In genomic region chr17:39222866-39223834, GRCh38 we compare ENCODE assay signal across 22 cellular contexts. TPM values are rescaled to one million over a fixed set of nuclear protein-coding genes. Genes with fewer than 3 reads are reported as not detected.
DNase-seq lines count a peak whose midpoint lies in the region; ATAC-seq, FAIRE-seq and TF ChIP-seq lines count a peak whose summit lies in the region.
"Had no signal": no experiment of that assay in that cellular context is flagged by ENCODE, and none has a peak within 500 bp of the region (broad histone marks: within the 10 kb centered on the region; RNA-seq: fewer than 3 reads in every experiment).

No MANE protein-coding gene starts in this region.

- no peak for TF ChIP-seq EP300 in A549 (IDR thresholded peaks at IDR 0.05)

- 66% methylated on average over 9 of the region's 9 CpGs for WGBS in A549 (ENCODE audit: missing lambda C conversion rate)

- H3K4me1 ChIP-seq in A549 (peaks cover 23% of the 10 kb centered on the region), neural progenitor cell (peaks cover 12% of the 10 kb centered on the region), right atrium auricular region (peaks cover 0 to 21% of the 10 kb centered on the region in 2 donors)

- peaks cover 10% of the 10 kb centered on the region for H4K20me1 ChIP-seq in neural progenitor cell (ENCODE audit: low read depth)

- H3K27me3 Mint-ChIP-seq in effector memory CD8-positive, alpha-beta T cell = peaks cover 27 to 74% of the 10 kb centered on the region in 2 donors
- peaks cover 41% of the 10 kb centered on the region for H3K27me3 Mint-ChIP-seq in neural progenitor cell (ENCODE audit: insufficient read depth, low read depth)

- no peak for TF ChIP-seq RAD21 in A549 (conservative IDR thresholded peaks at IDR 0.05 in 1 of 2, IDR thresholded peaks at IDR 0.05 in 1 of 2)

- POLR2A ChIA-PET in A549 (lab: Yijun Ruan, JAX) = interaction anchor here (0.8 kb wide), 1 partner anchor 12 kb away, joined by 4 read pairs; no protein-coding TSS in a partner anchor

- no peak overlapping the region for H3K9ac ChIP-seq in neural progenitor cell

- peak; percentile 19 to 21; a peak in 4 of 6 replicates for ATAC-seq in A549
- no peak for ATAC-seq in effector memory CD8-positive, alpha-beta T cell (replicated peaks)

- no peak for DNase-seq in A549 (ENCODE audit: low read depth in 1 of 2, low spot score in 1 of 2)
- DNase-seq in M059J (ENCODE audit: low read depth) = peak; percentile 55
- DNase-seq in effector memory CD8-positive, alpha-beta T cell = no peak
- DNase-seq in neural progenitor cell (ENCODE audit: low spot score) = no peak
- no peak for DNase-seq in effector CD8-positive, alpha-beta T cell (lab: John Stamatoyannopoulos, UW)
- DNase-seq in right atrium auricular region (ENCODE audit: low spot score) = no peak
- no peak for DNase-seq in coronary artery (ENCODE audit: low spot score)
- no peak for DNase-seq in NCI-H2029 treated with DMSO at 0.1 percent for 48 hours (lab: John Stamatoyannopoulos, UW)
- DNase-seq: amniotic stem cell, cerebellar nuclear complex, DND-41, kidney, mesendoderm, NCI-H524 treated with DMSO at 0.1 percent for 48 hours, OCI-M1, SIG-M5, sigmoid colon, stomach had no signal

- H3K4me3 ChIP-seq in A549 (no peak overlapping the region), neural progenitor cell (no peak overlapping the region), right atrium auricular region (no peak overlapping the region), coronary artery (no peak overlapping the region)
- H3K4me3 ChIP-seq: sigmoid colon, stomach had no signal

- no peaks in the 10 kb centered on the region for H3K79me2 ChIP-seq in neural progenitor cell (ENCODE audit: low read depth)

- no peaks in the 10 kb centered on the region for H3K9me3 Mint-ChIP-seq in effector memory CD8-positive, alpha-beta T cell
- no peaks in the 10 kb centered on the region for H3K9me3 Mint-ChIP-seq in neural progenitor cell
- H3K9me3 Mint-ChIP-seq: T-helper 1 cell treated with Interleukin-12 subunit alpha and Interleukin-12 subunit beta and Interleukin-4 antibody, amounts not matched to agents 30 μg/mL and 1 μg/mL, for 36 hours had no signal

- H3K4me2 ChIP-seq in A549 (no peak overlapping the region), neural progenitor cell (no peak overlapping the region)

- H3F3A ChIP-seq in neural progenitor cell (ENCODE audit: low read depth) = peaks cover 12% of the 10 kb centered on the region

- H3K27me3 ChIP-seq in neural progenitor cell = peaks cover 78% of the 10 kb centered on the region
- H3K27me3 ChIP-seq in right atrium auricular region = no peaks in the 10 kb centered on the region

- H3K36me3 ChIP-seq in neural progenitor cell (no peaks in the 10 kb centered on the region), right atrium auricular region (no peaks in the 10 kb centered on the region)
- H3K36me3 ChIP-seq: sigmoid colon, stomach had no signal

- no peak for TF ChIP-seq CTCF in A549 (IDR thresholded peaks at IDR 0.05)
- TF ChIP-seq CTCF in neural progenitor cell (IDR thresholded peaks at IDR 0.05) = no peak
- TF ChIP-seq CTCF in right atrium auricular region (IDR thresholded peaks at IDR 0.05) = no peak
- TF ChIP-seq CTCF in coronary artery (IDR thresholded peaks at IDR 0.05) = no peak

- peaks cover 8% of the 10 kb centered on the region in 2 donors for H3K4me1 Mint-ChIP-seq in effector memory CD8-positive, alpha-beta T cell (ENCODE audit: low read depth in 2 of 2)
- peaks cover 10% of the 10 kb centered on the region for H3K4me1 Mint-ChIP-seq in neural progenitor cell

- no peaks in the 10 kb centered on the region for H3K36me3 Mint-ChIP-seq in effector memory CD8-positive, alpha-beta T cell (ENCODE audit: insufficient read depth)
- no peaks in the 10 kb centered on the region for H3K36me3 Mint-ChIP-seq in neural progenitor cell

- peak overlapping the region; percentile 46 to 61 for H3K4me3 Mint-ChIP-seq in effector memory CD8-positive, alpha-beta T cell
- H3K4me3 Mint-ChIP-seq in neural progenitor cell = peak overlapping the region; percentile 77
- H3K4me3 Mint-ChIP-seq: T-helper 1 cell treated with Interleukin-12 subunit alpha and Interleukin-12 subunit beta and Interleukin-4 antibody, amounts not matched to agents 30 μg/mL and 1 μg/mL, for 36 hours had no signal

- TF ChIP-seq POLR2A in A549 (IDR thresholded peaks at IDR 0.05; ENCODE audit: low read length) = no peak

- CTCF ChIA-PET in A549 (lab: Yijun Ruan, JAX) = interaction anchor here (1.4 to 31.5 kb wide), 6 partner anchors 10 to 398 kb away, joined by 3 to 1140 read pairs (median 5); no protein-coding TSS in a partner anchor

- H3K27ac ChIP-seq in A549 (peak overlapping the region in 1 of 2 experiments; percentile 39; a peak in 1 of 6 replicates), neural progenitor cell (no peak overlapping the region), right atrium auricular region (no peak overlapping the region), coronary artery (peak overlapping the region in 1 of 2 donors; percentile 70)
- H3K27ac ChIP-seq: HL-60, sigmoid colon, stomach had no signal

- H3K9me3 ChIP-seq in A549 = no peaks in the 10 kb centered on the region
- H3K9me3 ChIP-seq in neural progenitor cell (ENCODE audit: low read depth) = no peaks in the 10 kb centered on the region
- no peaks in the 10 kb centered on the region for H3K9me3 ChIP-seq in right atrium auricular region
- H3K9me3 ChIP-seq: sigmoid colon, stomach had no signal

- no peak for FAIRE-seq in A549 (lab: Jason Lieb, UNC)
- FAIRE-seq: kidney, urothelium cell line had no signal

- H3K27ac Mint-ChIP-seq in effector memory CD8-positive, alpha-beta T cell = no peak overlapping the region
- H3K27ac Mint-ChIP-seq in neural progenitor cell = no peak overlapping the region
- H3K27ac Mint-ChIP-seq: T-helper 1 cell treated with Interleukin-12 subunit alpha and Interleukin-12 subunit beta and Interleukin-4 antibody, amounts not matched to agents 30 μg/mL and 1 μg/mL, for 36 hours had no signal

- H2AFZ ChIP-seq in neural progenitor cell (replicated peaks) = no peak overlapping the region

TF ChIP-seq in A549, 52 proteins besides CTCF, POLR2A, EP300 and RAD21:
- no peak for TF ChIP-seq MAX (IDR thresholded peaks at IDR 0.05)

RNA-seq across cellular contexts. Expression of gene STAC2, which starts 2.6 kb away (rescaled TPM):
- 0.03 TPM in 2 replicates for polyA plus RNA-seq in A549 (2011; rRNA removed)
- 0.08 and 0.12 TPM in 2 replicates for polyA plus RNA-seq in A549 (2012; cell fraction: cytosol; rRNA removed)
- polyA plus RNA-seq in A549 (2012; cell fraction: nucleus; rRNA removed) = 0.10 TPM in 2 replicates
- polyA plus RNA-seq in A549 (2017; fragmentation: RNase III; extraction: RNeasy Plus Mini Kit Qiagen cat#74134 plus additional on column Dnase treatment) = 0.16 to 0.29 TPM (median 0.26 TPM) in 3 replicates
- polyA minus RNA-seq in A549 (2011; rRNA and poly(A)+ RNA removed) = 0.15 TPM in 1 of 2 replicates, not detected in the other
- total RNA-seq in M059J (2014; rRNA removed; shearing (Covaris generic)) = 0.07 TPM in 1 of 2 replicates, not detected in the other
- 0.13 and 0.62 TPM in 2 replicates for total RNA-seq in neural progenitor cell (ENCODE audit: low replicate concordance)
- total RNA-seq in right atrium auricular region = 1 to 10 TPM in 1 of 2 donors, under 1 TPM in 1; 0.82 to 2.3 TPM

RNA-seq across cellular contexts. Expression of gene RPL19, which starts 23.1 kb away (rescaled TPM):
- polyA plus RNA-seq in A549 (2011; rRNA removed) (1,983 and 2,211 TPM in 2 replicates), A549 (2017; fragmentation: RNase III; extraction: RNeasy Plus Mini Kit Qiagen cat#74134 plus additional on column Dnase treatment) (2,724 to 2,918 TPM (median 2,862 TPM) in 3 replicates)
- polyA plus RNA-seq in A549 (2012; cell fraction: cytosol; rRNA removed) = 3,586 and 4,539 TPM in 2 replicates
- polyA plus RNA-seq in A549 (2012; cell fraction: nucleus; rRNA removed) = 1,789 and 1,975 TPM in 2 replicates
- polyA minus RNA-seq in A549 (2011; rRNA and poly(A)+ RNA removed) = 835 and 986 TPM in 2 replicates
- total RNA-seq in M059J (2014; rRNA removed; shearing (Covaris generic)) = 1,597 and 1,617 TPM in 2 replicates
- total RNA-seq in neural progenitor cell (ENCODE audit: low replicate concordance) (2,635 and 2,751 TPM in 2 replicates), right atrium auricular region (1,000 to 10,000 TPM; 1,458 to 1,831 TPM)

RNA-seq across cellular contexts. Expression of gene CACNB1, which starts 25.7 kb away (rescaled TPM):
- polyA plus RNA-seq in A549 (2011; rRNA removed) (3.2 and 3.6 TPM in 2 replicates), A549 (2017; fragmentation: RNase III; extraction: RNeasy Plus Mini Kit Qiagen cat#74134 plus additional on column Dnase treatment) (3.4 to 4.3 TPM (median 3.9 TPM) in 3 replicates)
- 4.3 and 5.3 TPM in 2 replicates for polyA plus RNA-seq in A549 (2012; cell fraction: cytosol; rRNA removed)
- polyA plus RNA-seq in A549 (2012; cell fraction: nucleus; rRNA removed) = 17.6 and 19.6 TPM in 2 replicates
- 8.4 and 10.0 TPM in 2 replicates for polyA minus RNA-seq in A549 (2011; rRNA and poly(A)+ RNA removed)
- 0.59 and 1.2 TPM in 2 replicates for total RNA-seq in M059J (2014; rRNA removed; shearing (Covaris generic))
- total RNA-seq in neural progenitor cell (ENCODE audit: low replicate concordance) (6.3 and 16.5 TPM in 2 replicates), right atrium auricular region (10 to 100 TPM in 1 of 2 donors, 1 to 10 TPM in 1; 3.6 to 13.4 TPM)

RNA-seq across cellular contexts. Expression of gene ARL5C, which starts 57.2 kb away (rescaled TPM):
- polyA plus RNA-seq in A549 (2011; rRNA removed) = not detected in 2 replicates
- not detected in 2 replicates for polyA plus RNA-seq in A549 (2012; cell fraction: cytosol; rRNA removed)
- polyA plus RNA-seq in A549 (2012; cell fraction: nucleus; rRNA removed) = 0.01 TPM in 1 of 2 replicates, not detected in the other
- polyA plus RNA-seq in A549 (2017; fragmentation: RNase III; extraction: RNeasy Plus Mini Kit Qiagen cat#74134 plus additional on column Dnase treatment) = not detected in 3 replicates
- polyA minus RNA-seq in A549 (2011; rRNA and poly(A)+ RNA removed) = not detected in 2 replicates
- total RNA-seq in M059J (2014; rRNA removed; shearing (Covaris generic)) = not detected in 2 replicates
- total RNA-seq in neural progenitor cell (ENCODE audit: low replicate concordance) = not detected in 2 replicates
- total RNA-seq in right atrium auricular region = not detected
- total RNA-seq: H4, kidney, stomach had no signal
- polyA plus RNA-seq: sigmoid colon, stomach had no signal
